13 cellular contexts compared by ENCODE assay signal in genomic region chr12:47391566-47391965, GRCh38.
A peak's percentile ranks its signal among the peaks of the same experiment; 100 is the strongest.
DNase-seq lines count a peak whose midpoint lies in the region; ATAC-seq and TF ChIP-seq lines count a peak whose summit lies in the region.
"Had no signal": no experiment of that assay in that cellular context is flagged by ENCODE, and none has a peak within 500 bp of the region (broad histone marks: within the 10 kb centered on the region; RNA-seq: fewer than 3 reads in every experiment).

No MANE protein-coding gene starts in this region.

- no peaks in the 10 kb centered on the region for H3K27me3 ChIP-seq in foreskin keratinocyte
- H3K27me3 ChIP-seq: tibial nerve had no signal

- no peak for TF ChIP-seq CTCF in foreskin keratinocyte (conservative IDR thresholded peaks at IDR 0.05)

- H3K4me3 Mint-ChIP-seq in immature natural killer cell: peak overlapping the region; percentile 1 to 69 (median 26)

- peaks cover 0 to 4% (median 3%) of the 10 kb centered on the region in 3 donors for H3K27me3 Mint-ChIP-seq in immature natural killer cell (ENCODE audit: low read depth in 3 of 3)

- ATAC-seq in HG03045 (IDR thresholded peaks at IDR 0.05; ENCODE audit: unreplicated experiment): no peak
- ATAC-seq in GM18907 (IDR thresholded peaks at IDR 0.05; ENCODE audit: unreplicated experiment): no peak
- no peak for ATAC-seq in foreskin keratinocyte

- H3K27ac ChIP-seq in foreskin keratinocyte: no peak overlapping the region
- H3K27ac ChIP-seq: KMS-11, prostate gland, tibial nerve had no signal

- peaks cover 52 to 63% of the 10 kb centered on the region in 2 donors for H3K4me1 Mint-ChIP-seq in immature natural killer cell

- peaks cover 13% of the 10 kb centered on the region for H3K4me1 ChIP-seq in foreskin keratinocyte
- H3K4me1 ChIP-seq: prostate gland had no signal

- peak overlapping the region; percentile 91 to 98 (median 96) for H3K27ac Mint-ChIP-seq in immature natural killer cell

- peaks cover 0 to 4% (median 3%) of the 10 kb centered on the region in 3 donors for H3K36me3 Mint-ChIP-seq in immature natural killer cell

- peak; percentile 43 for DNase-seq in T follicular helper cell (ENCODE audit: low read depth)
- peak; percentile 60 for DNase-seq in activated T-cell treated with anti-CD3 and anti-CD28 coated beads, Interleukin-2, amount 50 U/mL, for 1 hour
- peak; percentile 69 to 75 (median 72) for DNase-seq in immature natural killer cell
- DNase-seq in stimulated activated CD8-positive, alpha-beta memory T cell treated with anti-CD3 and anti-CD28 coated beads, Interleukin-7, amount 100 ng/mL, for 48 hours (ENCODE audit: extremely low read depth in 1 of 2, low read depth in 1 of 2): peak; percentile 55 to 79
- no peak for DNase-seq in NCI-H2227 (lab: John Stamatoyannopoulos, UW; ENCODE audit: unreplicated experiment)
- DNase-seq in foreskin keratinocyte: no peak
- DNase-seq: Calu3, NCI-H748 treated with DMSO at 0.1 percent for 48 hours had no signal

- peaks cover 0 to 3% (median 2%) of the 10 kb centered on the region in 6 donors for H3K9me3 Mint-ChIP-seq in immature natural killer cell

Comparison
In these comparisons a context has a peak if more than half of its experiments do, and no peak if none do; other contexts are left out.
1. DNase-seq: peak in T follicular helper cell (single experiment), activated T-cell treated with anti-CD3 and anti-CD28 coated beads, Interleukin-2, amount 50 U/mL, for 1 hour (single experiment), immature natural killer cell (3 of 3) and stimulated activated CD8-positive, alpha-beta memory T cell treated with anti-CD3 and anti-CD28 coated beads, Interleukin-7, amount 100 ng/mL, for 48 hours (2 of 2); none in NCI-H2227 (single experiment) and foreskin keratinocyte (0 of 2).